13 cellular contexts compared by ENCODE assay signal in genomic region chr11:35076201-35077100, GRCh38.
DNase-seq lines count a peak whose midpoint lies in the region; ATAC-seq, FAIRE-seq and TF ChIP-seq lines count a peak whose summit lies in the region.
"Had no signal": no experiment of that assay in that cellular context is flagged by ENCODE, and none has a peak within 500 bp of the region (broad histone marks: within the 10 kb centered on the region; RNA-seq: fewer than 3 reads in every experiment).

No MANE protein-coding gene starts in this region.

- peak overlapping the region; percentile 83 for H3K27ac Mint-ChIP-seq in activated naive CD8-positive, alpha-beta T cell

- TF ChIP-seq CTCF in liver (IDR thresholded peaks at IDR 0.05; ENCODE audit: low read depth, low read length, missing input control) = no peak
- no peak for TF ChIP-seq CTCF in kidney (IDR thresholded peaks at IDR 0.05; ENCODE audit: borderline replicate concordance, extremely low read depth, insufficient read depth)

- H3K27me3 Mint-ChIP-seq in activated naive CD8-positive, alpha-beta T cell = no peaks in the 10 kb centered on the region

- H3K9ac ChIP-seq in BLaER1 treated with 17β-estradiol and CSF1 and Interleukin-3, amounts not matched to agents 10 nM and 100 nM = peak overlapping the region in 8 of 11 experiments; percentile 31 to 78 (median 74); a peak in 13 of 22 replicates
- H3K9ac ChIP-seq in liver (ENCODE audit: low read depth in 1 of 2, low read length in 2 of 2) = no peak overlapping the region
- no peak overlapping the region for H3K9ac ChIP-seq in kidney (ENCODE audit: low read length in 2 of 2)
- no peak overlapping the region for H3K9ac ChIP-seq in Karpas-422 (ENCODE audit: low read length)

- no peak overlapping the region for H3K4me3 ChIP-seq in BLaER1 treated with 17β-estradiol and CSF1 and Interleukin-3, amounts not matched to agents 10 nM and 100 nM
- H3K4me3 ChIP-seq in liver (ENCODE audit: low read depth in 1 of 3, low read length in 3 of 3) (no peak overlapping the region), kidney (ENCODE audit: low read length in 2 of 2) (no peak overlapping the region), Karpas-422 (ENCODE audit: low read length) (no peak overlapping the region)
- H3K4me3 ChIP-seq: ascending aorta had no signal

- no peak for DNase-seq in GM12892 (ENCODE audit: insufficient read length)
- DNase-seq in kidney = no peak
- DNase-seq in Karpas-422 = no peak
- DNase-seq: dermis blood vessel endothelial cell, foreskin fibroblast, NCI-H226 had no signal

- H2AFZ ChIP-seq in Karpas-422 (ENCODE audit: low read length) = no peak overlapping the region

- intact Hi-C loops in kidney (cut with DNase I) = no loop called here

- peaks cover 86% of the 10 kb centered on the region for H3K4me1 Mint-ChIP-seq in activated naive CD8-positive, alpha-beta T cell (ENCODE audit: low read depth)

- H3K4me2 ChIP-seq in BLaER1 treated with 17β-estradiol and CSF1 and Interleukin-3, amounts not matched to agents 10 nM and 100 nM = peak overlapping the region; percentile 75 to 89 (median 85)
- H3K4me2 ChIP-seq in Karpas-422 (ENCODE audit: low read depth, low read length, poor library complexity, severe bottlenecking) = no peak overlapping the region

- peaks cover 49 to 52% (median 51%) of the 10 kb centered on the region in 10 experiments for H3K4me1 ChIP-seq in BLaER1 treated with 17β-estradiol and CSF1 and Interleukin-3, amounts not matched to agents 10 nM and 100 nM
- H3K4me1 ChIP-seq in liver (ENCODE audit: control insufficient read depth in 4 of 4, insufficient read depth in 4 of 4, low read length in 3 of 4) (peaks cover 0 to 10% (median 4%) of the 10 kb centered on the region in 4 donors), kidney (ENCODE audit: control insufficient read depth in 1 of 2, insufficient read depth in 1 of 2, low read depth in 1 of 2, low read length in 2 of 2) (no peaks in the 10 kb centered on the region), Karpas-422 (ENCODE audit: low read length) (peaks cover 10% of the 10 kb centered on the region)

- peaks cover 7% of the 10 kb centered on the region for H3K9me3 Mint-ChIP-seq in activated naive CD8-positive, alpha-beta T cell (ENCODE audit: low read depth)

- H4K20me1 ChIP-seq in BLaER1 treated with 17β-estradiol and CSF1 and Interleukin-3, amounts not matched to agents 10 nM and 100 nM = no peaks in the 10 kb centered on the region
- no peaks in the 10 kb centered on the region for H4K20me1 ChIP-seq in Karpas-422 (ENCODE audit: insufficient read depth, low read depth, low read length)

- TF ChIP-seq POLR2A in GM12892 (IDR thresholded peaks at IDR 0.05; ENCODE audit: low read depth, low read length) = no peak
- TF ChIP-seq POLR2A in GM18505 (IDR thresholded peaks at IDR 0.05; ENCODE audit: borderline replicate concordance, extremely low read depth, insufficient read depth, insufficient read length) = no peak

- ATAC-seq in GM18505 (IDR thresholded peaks at IDR 0.05; ENCODE audit: unreplicated experiment) = no peak
- ATAC-seq in GM21367 (IDR thresholded peaks at IDR 0.05; ENCODE audit: unreplicated experiment) = no peak

- peak in 1 of 2 donors; percentile 12 for TF ChIP-seq RAD21 in liver (IDR thresholded peaks at IDR 0.05)

- H3K9me3 ChIP-seq in BLaER1 treated with 17β-estradiol and CSF1 and Interleukin-3, amounts not matched to agents 10 nM and 100 nM (replicated peaks in 1 of 11) = peaks cover 14 to 31% (median 22%) of the 10 kb centered on the region in 11 experiments; a peak in 21 of 22 replicates
- H3K9me3 ChIP-seq in liver (ENCODE audit: control insufficient read depth in 4 of 4, low read length in 3 of 4) = no peaks in the 10 kb centered on the region
- H3K9me3 ChIP-seq in kidney (ENCODE audit: control insufficient read depth in 1 of 2, low read length in 2 of 2) = no peaks in the 10 kb centered on the region
- H3K9me3 ChIP-seq in Karpas-422 (ENCODE audit: low read length) = no peaks in the 10 kb centered on the region
- H3K9me3 ChIP-seq: ascending aorta had no signal

- H3K4me3 Mint-ChIP-seq in activated naive CD8-positive, alpha-beta T cell = peak overlapping the region; percentile 40

- peaks cover 2% of the 10 kb centered on the region for H3K36me3 Mint-ChIP-seq in activated naive CD8-positive, alpha-beta T cell

- peak; percentile 80 for FAIRE-seq in GM12892 (lab: Jason Lieb, UNC)
- FAIRE-seq in kidney (lab: Jason Lieb, UNC) = no peak
- FAIRE-seq: H54 had no signal

- H3K36me3 ChIP-seq in BLaER1 treated with 17β-estradiol and CSF1 and Interleukin-3, amounts not matched to agents 10 nM and 100 nM = peaks cover 0 to 6% (median 0%) of the 10 kb centered on the region in 11 experiments; a peak in 2 of 22 replicates
- H3K36me3 ChIP-seq in liver (ENCODE audit: control insufficient read depth in 4 of 4, insufficient read depth in 3 of 4, low read depth in 1 of 4, low read length in 3 of 4) = no peaks in the 10 kb centered on the region
- no peaks in the 10 kb centered on the region for H3K36me3 ChIP-seq in kidney (ENCODE audit: control insufficient read depth in 1 of 2, insufficient read depth in 2 of 2, low read length in 2 of 2)
- H3K36me3 ChIP-seq in Karpas-422 (ENCODE audit: insufficient read depth, low read length) = no peaks in the 10 kb centered on the region
- H3K36me3 ChIP-seq: ascending aorta had no signal

- 42% methylated on average over 4 of the region's 4 CpGs for WGBS in liver

- no peaks in the 10 kb centered on the region for H3K27me3 ChIP-seq in BLaER1 treated with 17β-estradiol and CSF1 and Interleukin-3, amounts not matched to agents 10 nM and 100 nM
- H3K27me3 ChIP-seq in liver (ENCODE audit: control insufficient read depth in 4 of 4, insufficient read depth in 4 of 4, low read length in 3 of 4) (no peaks in the 10 kb centered on the region), Karpas-422 (ENCODE audit: low read length) (no peaks in the 10 kb centered on the region)
- H3K27me3 ChIP-seq: ascending aorta had no signal

- peak overlapping the region in 10 of 11 experiments; percentile 64 to 93 (median 87); a peak in 20 of 22 replicates for H3K27ac ChIP-seq in BLaER1 treated with 17β-estradiol and CSF1 and Interleukin-3, amounts not matched to agents 10 nM and 100 nM
- no peak overlapping the region for H3K27ac ChIP-seq in liver (ENCODE audit: low read depth in 1 of 2, low read length in 2 of 2)
- H3K27ac ChIP-seq in kidney (ENCODE audit: low read depth in 2 of 2, low read length in 2 of 2) = no peak overlapping the region
- H3K27ac ChIP-seq in Karpas-422 (ENCODE audit: low read length) = no peak overlapping the region
- H3K27ac ChIP-seq: ascending aorta had no signal

- H3K9me2 ChIP-seq in Karpas-422 (replicated peaks; ENCODE audit: insufficient read depth, low read length) = no peaks in the 10 kb centered on the region

- no peaks in the 10 kb centered on the region for H3K79me2 ChIP-seq in Karpas-422 (ENCODE audit: low read length)

TF ChIP-seq in liver, 16 proteins besides CTCF, POLR2A, EP300 and RAD21 (continues in another document):
- no peak for TF ChIP-seq ZBTB33 (IDR thresholded peaks at IDR 0.05)
- TF ChIP-seq REST (IDR thresholded peaks at IDR 0.05) = no peak
- TF ChIP-seq TAF1 (conservative IDR thresholded peaks at IDR 0.05) = no peak
- TF ChIP-seq FOXA2 (IDR thresholded peaks at IDR 0.05) = no peak
- TF ChIP-seq HNF4G (IDR thresholded peaks at IDR 0.05) = no peak
- TF ChIP-seq RXRA (IDR thresholded peaks at IDR 0.05) = peak; percentile 85 to 86
- no peak for TF ChIP-seq ATF3 (IDR thresholded peaks at IDR 0.05)
- peak; percentile 42 for TF ChIP-seq SP1 (IDR thresholded peaks at IDR 0.05)
- TF ChIP-seq HNF4A (conservative IDR thresholded peaks at IDR 0.05) = peak in 1 of 2 donors; percentile 15
- no peak for TF ChIP-seq EGR1 (IDR thresholded peaks at IDR 0.05; ENCODE audit: low read depth in 2 of 2)

Comparison
In these comparisons a context has a peak if more than half of its experiments do, and no peak if none do; other contexts are left out.
1. H3K27ac ChIP-seq: peak in BLaER1 treated with 17β-estradiol and CSF1 and Interleukin-3, amounts not matched to agents 10 nM and 100 nM (10 of 11); none in liver (0 of 2), kidney (0 of 2) and Karpas-422 (single experiment).
2. H3K9ac ChIP-seq: peak in BLaER1 treated with 17β-estradiol and CSF1 and Interleukin-3, amounts not matched to agents 10 nM and 100 nM (8 of 11); none in liver (0 of 2), kidney (0 of 2) and Karpas-422 (single experiment).